In genomic region chrX:11702965-11703631, GRCh38 we compare ENCODE assay signal across 2 cellular contexts.
TF ChIP-seq lines count a peak whose summit lies in the region.

No MANE protein-coding gene starts in this region.

TF ChIP-seq in liver, 16 proteins besides CTCF, POLR2A, EP300 and RAD21:
- TF ChIP-seq JUND (IDR thresholded peaks at IDR 0.05) (no peak), HNF4A (conservative IDR thresholded peaks at IDR 0.05) (peak; percentile 85 to 91), GABPA (IDR thresholded peaks at IDR 0.05 in 1 of 2, conservative IDR thresholded peaks at IDR 0.05 in 1 of 2) (no peak), TAF1 (conservative IDR thresholded peaks at IDR 0.05) (no peak), ATF3 (IDR thresholded peaks at IDR 0.05) (no peak), RXRA (IDR thresholded peaks at IDR 0.05) (peak; percentile 68 to 74), FOXA2 (IDR thresholded peaks at IDR 0.05) (no peak), FOXA1 (IDR thresholded peaks at IDR 0.05) (no peak), HNF4G (IDR thresholded peaks at IDR 0.05) (peak; percentile 48), SP1 (IDR thresholded peaks at IDR 0.05) (peak; percentile 31), YY1 (IDR thresholded peaks at IDR 0.05) (no peak)

TF ChIP-seq in HepG2, 621 proteins besides CTCF, POLR2A, EP300 and RAD21:
- TF ChIP-seq HNRNPLL (IDR thresholded peaks at IDR 0.05; ENCODE audit: low read depth, low read length, poor library complexity, severe bottlenecking) (no peak), ZNF782 (CRISPR knock-in tag; IDR thresholded peaks at IDR 0.05; ENCODE audit: borderline replicate concordance) (no peak), CBX2 (IDR thresholded peaks at IDR 0.05; ENCODE audit: low read depth, low read length) (no peak), CBX2 (CRISPR knock-in tag; IDR thresholded peaks at IDR 0.05; ENCODE audit: low read depth) (no peak), MXD3 (CRISPR knock-in tag; IDR thresholded peaks at IDR 0.05) (no peak), ATF1 (CRISPR knock-in tag; IDR thresholded peaks at IDR 0.05) (no peak), ZMYM4 (CRISPR knock-in tag; IDR thresholded peaks at IDR 0.05) (no peak), ZNF674 (CRISPR knock-in tag; IDR thresholded peaks at IDR 0.05; ENCODE audit: low read depth) (no peak), RELA (CRISPR knock-in tag; IDR thresholded peaks at IDR 0.05) (no peak)
